In genomic region chr17:43231205-43232020, GRCh38 we compare ENCODE assay signal across 11 cellular contexts. TPM values are rescaled to one million over a fixed set of nuclear protein-coding genes. Genes with fewer than 3 reads are reported as not detected.
DNase-seq lines count a peak whose midpoint lies in the region; ATAC-seq, FAIRE-seq and TF ChIP-seq lines count a peak whose summit lies in the region.
"Not testable (repeated sequence)": the region's sequence is repeated elsewhere in the genome, so short reads cannot be mapped to it uniquely, and the experiment has no call there.
"Had no signal": no experiment of that assay in that cellular context is flagged by ENCODE, and none has a peak within 500 bp of the region (broad histone marks: within the 10 kb centered on the region; RNA-seq: fewer than 3 reads in every experiment).

No MANE protein-coding gene starts in this region.

- dilution Hi-C loops in endothelial cell of umbilical vein (cut with MboI; ENCODE audit: extremely low pct_ligation_motif_present, low sequenced_read_pairs): not testable (repeated sequence)

- TF ChIP-seq POLR2A in endothelial cell of umbilical vein (IDR thresholded peaks at IDR 0.05; ENCODE audit: low read depth, low read length): not testable (repeated sequence)

- CTCF ChIA-PET in PC-9 (lab: Charles Lee); endothelial cell of umbilical vein (lab: Charles Lee): not testable (repeated sequence)

- DNase-seq in PC-9; activated naive CD8-positive, alpha-beta T cell treated with anti-CD3 and anti-CD28 coated beads, Interleukin-2, amount 10 ng/mL, durations not matched to agents 7 days and 5 days; endothelial cell of umbilical vein (ENCODE audit: low read depth, low spot score); right cardiac atrium: not testable (repeated sequence)
- DNase-seq in nephron progenitor cell: peak; percentile 16
- peak; percentile 22 for DNase-seq in stimulated activated CD8-positive, alpha-beta memory T cell treated with anti-CD3 and anti-CD28 coated beads, Interleukin-4, amount 100 ng/mL, for 48 hours

- not testable (repeated sequence) for H3K27me3 Mint-ChIP-seq in activated naive CD8-positive, alpha-beta T cell treated with anti-CD3 and anti-CD28 coated beads, Interleukin-2, amount 10 ng/mL, durations not matched to agents 7 days and 5 days; nephron progenitor cell (ENCODE audit: low read depth, poor library complexity)

- not testable (repeated sequence) for H3K9me1 ChIP-seq in endothelial cell of umbilical vein (replicated peaks; ENCODE audit: control insufficient read depth, extremely low read depth, insufficient read depth, low read length)

- H3K4me1 ChIP-seq in ES-I3 (ENCODE audit: insufficient read depth, low read length); PC-9 (replicated peaks; ENCODE audit: insufficient read depth); endothelial cell of umbilical vein (ENCODE audit: control insufficient read depth, extremely low read depth, insufficient read depth, low read length); right cardiac atrium (ENCODE audit: control insufficient read depth, insufficient read depth, low read length): not testable (repeated sequence)

- not testable (repeated sequence) for FAIRE-seq in endothelial cell of umbilical vein (lab: Jason Lieb, UNC)

- not testable (repeated sequence) for H3K36me3 ChIP-seq in ES-I3 (ENCODE audit: insufficient read depth, low read length); PC-9 (ENCODE audit: low read depth); endothelial cell of umbilical vein (ENCODE audit: control insufficient read depth in 2 of 2, extremely low read depth in 1 of 2, insufficient read depth in 2 of 2, low read length in 2 of 2)

- peak overlapping the region; percentile 35 for H3K4me3 Mint-ChIP-seq in activated naive CD8-positive, alpha-beta T cell treated with anti-CD3 and anti-CD28 coated beads, Interleukin-2, amount 10 ng/mL, durations not matched to agents 7 days and 5 days
- H3K4me3 Mint-ChIP-seq in nephron progenitor cell: not testable (repeated sequence)

- intact Hi-C loops in PC-9 (cut with micrococcal nuclease; ENCODE audit: unreplicated experiment); endothelial cell of umbilical vein (cut with micrococcal nuclease); right cardiac atrium (cut with DNase I): not testable (repeated sequence)

- H3K4me1 Mint-ChIP-seq in activated naive CD8-positive, alpha-beta T cell treated with anti-CD3 and anti-CD28 coated beads, Interleukin-2, amount 10 ng/mL, durations not matched to agents 7 days and 5 days; nephron progenitor cell: not testable (repeated sequence)

- POLR2A ChIA-PET in PC-9 (lab: Charles Lee; ENCODE audit: unreplicated experiment); activated naive CD8-positive, alpha-beta T cell treated with anti-CD3 and anti-CD28 coated beads, Interleukin-2, amount 10 ng/mL, durations not matched to agents 7 days and 5 days (lab: Charles Lee); endothelial cell of umbilical vein (lab: Charles Lee): not testable (repeated sequence)

- not testable (repeated sequence) for H3K36me3 Mint-ChIP-seq in activated naive CD8-positive, alpha-beta T cell treated with anti-CD3 and anti-CD28 coated beads, Interleukin-2, amount 10 ng/mL, durations not matched to agents 7 days and 5 days; nephron progenitor cell (ENCODE audit: low read depth)

- not testable (repeated sequence) for H3K79me2 ChIP-seq in PC-9 (ENCODE audit: low read depth); endothelial cell of umbilical vein (ENCODE audit: control insufficient read depth, insufficient read depth, low read length)

- peak overlapping the region; percentile 51 for H3K9ac ChIP-seq in ES-I3 (ENCODE audit: low read depth, low read length)
- H3K9ac ChIP-seq in endothelial cell of umbilical vein (replicated peaks; ENCODE audit: extremely low read depth, insufficient read depth, low read length): not testable (repeated sequence)

- TF ChIP-seq CTCF in PC-9 (conservative IDR thresholded peaks at IDR 0.05); endothelial cell of umbilical vein (IDR thresholded peaks at IDR 0.05; ENCODE audit: extremely low read depth in 1 of 2, insufficient read depth in 1 of 2, low read depth in 1 of 2, low read length in 2 of 2); nephron progenitor cell (IDR thresholded peaks at IDR 0.05): not testable (repeated sequence)

- H3K4me2 ChIP-seq in PC-9 (peak overlapping the region; percentile 62), endothelial cell of umbilical vein (ENCODE audit: insufficient read depth, low read length) (peak overlapping the region; percentile 18)

- BruUV-seq in PC-9 (replicated peaks; lab: Mats Ljungman, UMichigan); endothelial cell of umbilical vein (replicated peaks; lab: Mats Ljungman, UMichigan): not testable (repeated sequence)

- not testable (repeated sequence) for H3K9me2 ChIP-seq in PC-9 (ENCODE audit: insufficient read depth)

- H3K27me3 ChIP-seq in PC-9 (ENCODE audit: insufficient read depth, low read depth); endothelial cell of umbilical vein (ENCODE audit: control insufficient read depth in 2 of 2, insufficient read depth in 2 of 2, low read length in 2 of 2); right cardiac atrium (ENCODE audit: control insufficient read depth, insufficient read depth): not testable (repeated sequence)

- not testable (repeated sequence) for ATAC-seq in activated naive CD8-positive, alpha-beta T cell treated with anti-CD3 and anti-CD28 coated beads, Interleukin-2, amount 10 ng/mL, durations not matched to agents 7 days and 5 days (ENCODE audit: low read depth)
- peak; percentile 57 to 68 for ATAC-seq in right cardiac atrium

- WGBS in right cardiac atrium: 61% methylated on average over 18 of the region's 40 CpGs

- not testable (repeated sequence) for H3F3A ChIP-seq in PC-9 (ENCODE audit: insufficient read depth, low read depth)

- H3K9me3 ChIP-seq in ES-I3 (ENCODE audit: control insufficient read depth, insufficient read depth, low read length); PC-9 (ENCODE audit: insufficient read depth, low read depth); endothelial cell of umbilical vein (replicated peaks; ENCODE audit: control insufficient read depth, insufficient read depth, low read length); right cardiac atrium (ENCODE audit: control insufficient read depth, low read length): not testable (repeated sequence)

- not testable (repeated sequence) for H3K9me3 Mint-ChIP-seq in activated naive CD8-positive, alpha-beta T cell treated with anti-CD3 and anti-CD28 coated beads, Interleukin-2, amount 10 ng/mL, durations not matched to agents 7 days and 5 days; nephron progenitor cell

- not testable (repeated sequence) for H4K20me1 ChIP-seq in PC-9 (ENCODE audit: insufficient read depth); endothelial cell of umbilical vein (replicated peaks; ENCODE audit: control insufficient read depth, extremely low read depth, insufficient read depth, low read length)

- not testable (repeated sequence) for H2AFZ ChIP-seq in PC-9; endothelial cell of umbilical vein (ENCODE audit: low read depth, low read length)

- not testable (repeated sequence) for H3K27ac Mint-ChIP-seq in activated naive CD8-positive, alpha-beta T cell treated with anti-CD3 and anti-CD28 coated beads, Interleukin-2, amount 10 ng/mL, durations not matched to agents 7 days and 5 days; nephron progenitor cell

- peak overlapping the region; percentile 41 for H3K4me3 ChIP-seq in PC-9
- H3K4me3 ChIP-seq in endothelial cell of umbilical vein (replicated peaks in 1 of 3; ENCODE audit: insufficient read depth in 1 of 3, low read depth in 1 of 3, low read length in 3 of 3); right cardiac atrium (ENCODE audit: low read length): not testable (repeated sequence)

- peak overlapping the region; percentile 23 for H3K27ac ChIP-seq in PC-9
- not testable (repeated sequence) for H3K27ac ChIP-seq in endothelial cell of umbilical vein (ENCODE audit: insufficient read depth, low read depth, low read length)
- H3K27ac ChIP-seq in right cardiac atrium (ENCODE audit: low read length): peak overlapping the region; percentile 18

RNA-seq across cellular contexts. Expression of gene RNU2-1, which starts 2.4 kb away (rescaled TPM):
- total RNA-seq in PC-9 (2021) (4,274 and 6,356 TPM in 2 replicates), endothelial cell of umbilical vein (3,596 and 4,679 TPM in 2 replicates), right cardiac atrium (1,000 to 10,000 TPM; 4,539 to 8,032 (median 6,851) TPM)
- 1,000 to 10,000 TPM; 7,127 to 8,381 TPM for total RNA-seq in activated naive CD8-positive, alpha-beta T cell treated with anti-CD3 and anti-CD28 coated beads, Interleukin-2, amount 10 ng/mL, durations not matched to agents 7 days and 5 days
- polyA plus RNA-seq in endothelial cell of umbilical vein (not detected in 2 replicates), right cardiac atrium (not detected)
- polyA plus RNA-seq in endothelial cell of umbilical vein (2011; cell fraction: cytosol; rRNA removed): not detected in 2 replicates
- not detected in 2 replicates for polyA plus RNA-seq in endothelial cell of umbilical vein (2011; cell fraction: nucleus; rRNA removed)
- not detected in 2 replicates for polyA plus RNA-seq in endothelial cell of umbilical vein (2012)
- polyA minus RNA-seq in endothelial cell of umbilical vein: not detected in 2 replicates
- not detected for polyA minus RNA-seq in endothelial cell of umbilical vein (2011; cell fraction: cytosol; rRNA and poly(A)+ RNA removed)
- polyA minus RNA-seq in endothelial cell of umbilical vein (2011; cell fraction: nucleus; rRNA and poly(A)+ RNA removed): not detected in 2 replicates
- total RNA-seq: G401 had no signal
- polyA plus RNA-seq: adipose tissue had no signal

RNA-seq across cellular contexts. Expression of gene CCDC200, which starts 3.0 kb away (rescaled TPM):
- not detected in 2 replicates for total RNA-seq in PC-9 (2021)
- total RNA-seq in activated naive CD8-positive, alpha-beta T cell treated with anti-CD3 and anti-CD28 coated beads, Interleukin-2, amount 10 ng/mL, durations not matched to agents 7 days and 5 days: under 1 TPM in 1 of 2 experiments, not detected in 1; 0.45 TPM
- not detected in 2 replicates for total RNA-seq in endothelial cell of umbilical vein
- not detected in 2 replicates for polyA plus RNA-seq in endothelial cell of umbilical vein
- not detected in 2 replicates for polyA plus RNA-seq in endothelial cell of umbilical vein (2011; cell fraction: cytosol; rRNA removed)
- polyA plus RNA-seq in endothelial cell of umbilical vein (2011; cell fraction: nucleus; rRNA removed): 0.20 TPM in 1 of 2 replicates, not detected in the other
- 1.3 and 1.9 TPM in 2 replicates for polyA plus RNA-seq in endothelial cell of umbilical vein (2012)
- polyA minus RNA-seq in endothelial cell of umbilical vein: 0.68 TPM in 1 of 2 replicates, not detected in the other
- not detected for polyA minus RNA-seq in endothelial cell of umbilical vein (2011; cell fraction: cytosol; rRNA and poly(A)+ RNA removed)
- not detected in 2 replicates for polyA minus RNA-seq in endothelial cell of umbilical vein (2011; cell fraction: nucleus; rRNA and poly(A)+ RNA removed)
- total RNA-seq in right cardiac atrium: not detected
- 0.16 TPM for polyA plus RNA-seq in right cardiac atrium
- total RNA-seq: activated CD8-positive, alpha-beta T cell treated with anti-CD3 and anti-CD28 coated beads, Interleukin-2, amount 10 ng/mL, durations not matched to agents 7 days and 5 days; G401; mesenteric fat pad had no signal

RNA-seq across cellular contexts. Expression of gene TMEM106A, which starts 19.7 kb away (rescaled TPM):
- total RNA-seq in PC-9 (2021): 8.3 and 8.6 TPM in 2 replicates
- 10 to 100 TPM; 20.3 TPM for total RNA-seq in activated naive CD8-positive, alpha-beta T cell treated with anti-CD3 and anti-CD28 coated beads, Interleukin-2, amount 10 ng/mL, durations not matched to agents 7 days and 5 days
- 11.5 and 14.8 TPM in 2 replicates for total RNA-seq in endothelial cell of umbilical vein
- polyA plus RNA-seq in endothelial cell of umbilical vein: 12.9 and 14.3 TPM in 2 replicates
- polyA plus RNA-seq in endothelial cell of umbilical vein (2011; cell fraction: cytosol; rRNA removed): 8.5 and 9.0 TPM in 2 replicates
- 21.7 and 24.4 TPM in 2 replicates for polyA plus RNA-seq in endothelial cell of umbilical vein (2011; cell fraction: nucleus; rRNA removed)
- polyA plus RNA-seq in endothelial cell of umbilical vein (2012): 7.2 and 9.5 TPM in 2 replicates
- 21.7 and 22.4 TPM in 2 replicates for polyA minus RNA-seq in endothelial cell of umbilical vein
- not detected for polyA minus RNA-seq in endothelial cell of umbilical vein (2011; cell fraction: cytosol; rRNA and poly(A)+ RNA removed)
- polyA minus RNA-seq in endothelial cell of umbilical vein (2011; cell fraction: nucleus; rRNA and poly(A)+ RNA removed): 17.7 and 25.8 TPM in 2 replicates
- 1 to 10 TPM; 4.9 to 8.7 (median 6.7) TPM for total RNA-seq in right cardiac atrium
- polyA plus RNA-seq in right cardiac atrium: 2.8 TPM
- total RNA-seq: G401 had no signal
